In the genomic region with DNA sequence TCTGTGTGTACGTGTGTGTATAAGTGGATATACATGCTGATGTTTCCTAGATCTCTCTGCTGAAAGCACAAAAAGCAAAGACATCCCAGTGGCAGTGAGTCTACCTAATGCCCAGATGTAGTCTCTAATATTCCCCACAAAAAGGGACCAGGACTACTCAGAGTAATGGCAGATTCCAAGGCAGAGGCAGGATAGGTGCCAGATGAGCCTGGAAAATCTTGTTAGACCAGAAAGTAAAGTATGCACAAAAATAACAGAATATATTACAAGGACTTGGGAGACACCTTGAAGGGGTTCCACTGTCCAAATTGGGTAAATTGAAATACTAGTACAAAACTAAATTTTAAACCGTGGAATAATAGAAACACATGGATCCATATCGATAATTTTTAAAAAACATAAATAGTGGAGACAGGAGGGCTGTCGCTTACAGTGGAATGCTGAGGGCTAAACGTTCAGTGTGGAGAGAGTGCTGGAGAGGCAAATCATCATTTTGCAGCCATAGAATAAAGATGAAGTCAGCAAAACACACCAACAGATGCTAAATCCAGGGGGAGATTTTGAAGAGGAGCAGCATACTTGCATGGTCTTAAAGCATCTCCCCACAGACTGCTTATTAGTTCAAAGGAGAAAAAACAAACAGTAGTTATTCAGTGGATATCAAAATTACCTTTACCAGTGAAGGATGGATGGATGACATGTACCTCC, we compare ENCODE assay signal across 35 cellular contexts.
"Had no signal": no experiment of that assay in that cellular context is flagged by ENCODE, and none has a peak within 500 bp of the region (broad histone marks: within the 10 kb centered on the region; RNA-seq: fewer than 3 reads in every experiment).

No MANE protein-coding gene starts in this region.

- H3K27me3 ChIP-seq: ascending aorta, brain microvascular endothelial cell, dorsolateral prefrontal cortex, esophagus muscularis mucosa, foreskin keratinocyte, gastrocnemius medialis, heart left ventricle had no signal

- ATAC-seq: activated CD4-positive, alpha-beta T cell treated with anti-CD3 and anti-CD28 coated beads for 36 hours; activated CD4-positive, CD25-positive, alpha-beta regulatory T cell treated with anti-CD3 and anti-CD28 coated beads, Interleukin-2, amount 50 U/mL, for 24 hours; activated naive CD4-positive, alpha-beta T cell treated with anti-CD3 and anti-CD28 coated beads, Interleukin-2, amount 50 U/mL, for 72 hours; activated T-cell treated with anti-CD3 and anti-CD28 coated beads, Interleukin-2, amount 50 U/mL, for 72 hours; foreskin keratinocyte; gastrocnemius medialis; heart left ventricle; T-helper 17 cell had no signal

- H3K4me1 ChIP-seq: ascending aorta, esophagus muscularis mucosa, foreskin keratinocyte, gastrocnemius medialis, heart left ventricle had no signal

- H3K36me3 ChIP-seq: ascending aorta, brain microvascular endothelial cell, esophagus muscularis mucosa, gastrocnemius medialis, heart left ventricle, WERI-Rb-1 had no signal

- H3K9me3 ChIP-seq: ascending aorta, esophagus muscularis mucosa, gastrocnemius medialis, heart left ventricle had no signal

- H3K4me3 Mint-ChIP-seq: activated B cell treated with CpG ODN at 0.5 μM for 24 hours; activated CD4-positive, alpha-beta memory T cell treated with anti-CD3 and anti-CD28 coated beads, Interleukin-2, amount 10 ng/mL, durations not matched to agents 7 days and 5 days; activated CD4-positive, alpha-beta T cell treated with anti-CD3 and anti-CD28 coated beads for 36 hours; activated CD4-positive, alpha-beta T cell treated with anti-CD3 and anti-CD28 coated beads, Interleukin-2, amount 10 ng/mL, durations not matched to agents 7 days and 5 days; activated naive CD4-positive, alpha-beta T cell treated with anti-CD3 and anti-CD28 coated beads, Interleukin-2, amount 10 ng/mL, durations not matched to agents 7 days and 5 days; activated naive CD8-positive, alpha-beta T cell treated with anti-CD3 and anti-CD28 coated beads, Interleukin-2, amount 10 ng/mL, durations not matched to agents 7 days and 5 days; activated T-cell treated with anti-CD3 and anti-CD28 coated beads, Interleukin-2, amount 50 U/mL, for 24 hours; activated T-cell treated with anti-CD3 and anti-CD28 coated beads, Interleukin-2, amount 50 U/mL, for 72 hours; central memory CD8-positive, alpha-beta T cell; dendritic cell treated with granulocyte-macrophage colony-stimulating factor and Interleukin-4, amounts not matched to agents 40 ng/mL and 50 ng/mL, for 4 days; endodermal cell; T-helper 17 cell; T-helper 2 cell treated with Interferon-gamma antibody and Interleukin-4, amounts not matched to agents 5 μg/mL and 100 μg/mL, for 36 hours had no signal

- H3K36me3 Mint-ChIP-seq: activated naive CD4-positive, alpha-beta T cell treated with anti-CD3 and anti-CD28 coated beads, Interleukin-2, amount 10 ng/mL, durations not matched to agents 7 days and 5 days; activated naive CD4-positive, alpha-beta T cell treated with anti-CD3 and anti-CD28 coated beads, Interleukin-2, amount 50 U/mL, for 72 hours; activated naive CD8-positive, alpha-beta T cell treated with anti-CD3 and anti-CD28 coated beads, Interleukin-2, amount 10 ng/mL, durations not matched to agents 7 days and 5 days had no signal

- DNase-seq: activated B cell treated with CpG ODN at 0.5 μM for 24 hours; activated CD4-positive, alpha-beta memory T cell treated with anti-CD3 and anti-CD28 coated beads, Interleukin-2, amount 10 ng/mL, durations not matched to agents 7 days and 5 days; activated CD4-positive, alpha-beta T cell treated with anti-CD3 and anti-CD28 coated beads for 36 hours; activated CD4-positive, alpha-beta T cell treated with anti-CD3 and anti-CD28 coated beads, Interleukin-2, amount 10 ng/mL, durations not matched to agents 7 days and 5 days; activated CD4-positive, alpha-beta T cell treated with anti-CD3 and anti-CD28 coated beads, Interleukin-2, amount 50 U/mL, for 4 hours; activated CD8-positive, alpha-beta memory T cell treated with anti-CD3 and anti-CD28 coated beads, Interleukin-2, amount 50 U/mL, for 48 hours; activated gamma-delta T cell; activated naive CD4-positive, alpha-beta T cell; activated naive CD4-positive, alpha-beta T cell treated with anti-CD3 and anti-CD28 coated beads, Interleukin-2, amount 10 ng/mL, durations not matched to agents 7 days and 5 days; activated naive CD8-positive, alpha-beta T cell treated with anti-CD3 and anti-CD28 coated beads, Interleukin-2, amount 10 ng/mL, durations not matched to agents 7 days and 5 days; activated T-cell treated with anti-CD3 and anti-CD28 coated beads for 4 hours; activated T-cell treated with anti-CD3 and anti-CD28 coated beads, Interleukin-2, amount 50 U/mL, for 24 hours; activated T-cell treated with anti-CD3 and anti-CD28 coated beads, Interleukin-2, amount 50 U/mL, for 72 hours; brain microvascular endothelial cell; dorsolateral prefrontal cortex; effector memory CD4-positive, alpha-beta T cell; endodermal cell; erythroblast; foreskin keratinocyte; gastrocnemius medialis; glutamatergic neuron; heart left ventricle; T-helper 1 cell; T-helper 17 cell; T1000; WERI-Rb-1 had no signal

- H3K27me3 Mint-ChIP-seq: activated CD4-positive, alpha-beta T cell treated with anti-CD3 and anti-CD28 coated beads for 36 hours; activated CD4-positive, alpha-beta T cell treated with anti-CD3 and anti-CD28 coated beads, Interleukin-2, amount 10 ng/mL, durations not matched to agents 7 days and 5 days; activated naive CD4-positive, alpha-beta T cell treated with anti-CD3 and anti-CD28 coated beads, Interleukin-2, amount 10 ng/mL, durations not matched to agents 7 days and 5 days; activated naive CD8-positive, alpha-beta T cell treated with anti-CD3 and anti-CD28 coated beads, Interleukin-2, amount 10 ng/mL, durations not matched to agents 7 days and 5 days; activated T-cell treated with anti-CD3 and anti-CD28 coated beads, Interleukin-2, amount 50 U/mL, for 24 hours; central memory CD8-positive, alpha-beta T cell; dendritic cell treated with granulocyte-macrophage colony-stimulating factor and Interleukin-4, amounts not matched to agents 40 ng/mL and 50 ng/mL, for 4 days had no signal

- H3K4me1 Mint-ChIP-seq: activated B cell treated with CpG ODN at 0.5 μM for 24 hours; activated CD4-positive, alpha-beta memory T cell treated with anti-CD3 and anti-CD28 coated beads, Interleukin-2, amount 10 ng/mL, durations not matched to agents 7 days and 5 days; activated CD4-positive, alpha-beta T cell treated with anti-CD3 and anti-CD28 coated beads for 36 hours; activated CD4-positive, alpha-beta T cell treated with anti-CD3 and anti-CD28 coated beads, Interleukin-2, amount 10 ng/mL, durations not matched to agents 7 days and 5 days; activated naive CD4-positive, alpha-beta T cell treated with anti-CD3 and anti-CD28 coated beads, Interleukin-2, amount 10 ng/mL, durations not matched to agents 7 days and 5 days; activated naive CD8-positive, alpha-beta T cell treated with anti-CD3 and anti-CD28 coated beads, Interleukin-2, amount 10 ng/mL, durations not matched to agents 7 days and 5 days; central memory CD8-positive, alpha-beta T cell; T-helper 17 cell had no signal

- H3K27ac Mint-ChIP-seq: activated B cell treated with CpG ODN at 0.5 μM for 24 hours; activated CD4-positive, alpha-beta memory T cell treated with anti-CD3 and anti-CD28 coated beads, Interleukin-2, amount 10 ng/mL, durations not matched to agents 7 days and 5 days; activated CD4-positive, alpha-beta T cell treated with anti-CD3 and anti-CD28 coated beads for 36 hours; activated CD4-positive, alpha-beta T cell treated with anti-CD3 and anti-CD28 coated beads, Interleukin-2, amount 10 ng/mL, durations not matched to agents 7 days and 5 days; activated naive CD4-positive, alpha-beta T cell treated with anti-CD3 and anti-CD28 coated beads, Interleukin-2, amount 10 ng/mL, durations not matched to agents 7 days and 5 days; activated naive CD4-positive, alpha-beta T cell treated with anti-CD3 and anti-CD28 coated beads, Interleukin-2, amount 50 U/mL, for 72 hours; activated naive CD8-positive, alpha-beta T cell treated with anti-CD3 and anti-CD28 coated beads, Interleukin-2, amount 10 ng/mL, durations not matched to agents 7 days and 5 days; activated T-cell treated with anti-CD3 and anti-CD28 coated beads, Interleukin-2, amount 50 U/mL, for 24 hours; activated T-cell treated with anti-CD3 and anti-CD28 coated beads, Interleukin-2, amount 50 U/mL, for 72 hours; dendritic cell treated with granulocyte-macrophage colony-stimulating factor and Interleukin-4, amounts not matched to agents 40 ng/mL and 50 ng/mL, for 4 days; endodermal cell; T-helper 17 cell; T-helper 2 cell treated with Interferon-gamma antibody and Interleukin-4, amounts not matched to agents 5 μg/mL and 100 μg/mL, for 36 hours had no signal

- FAIRE-seq: bronchial epithelial cell had no signal

- H3K9me3 Mint-ChIP-seq: activated B cell treated with CpG ODN at 0.5 μM for 24 hours; activated CD4-positive, alpha-beta memory T cell treated with anti-CD3 and anti-CD28 coated beads, Interleukin-2, amount 10 ng/mL, durations not matched to agents 7 days and 5 days; activated CD4-positive, alpha-beta T cell treated with anti-CD3 and anti-CD28 coated beads, Interleukin-2, amount 10 ng/mL, durations not matched to agents 7 days and 5 days; activated naive CD4-positive, alpha-beta T cell treated with anti-CD3 and anti-CD28 coated beads, Interleukin-2, amount 10 ng/mL, durations not matched to agents 7 days and 5 days; activated naive CD4-positive, alpha-beta T cell treated with anti-CD3 and anti-CD28 coated beads, Interleukin-2, amount 50 U/mL, for 72 hours; activated T-cell treated with anti-CD3 and anti-CD28 coated beads, Interleukin-2, amount 50 U/mL, for 24 hours; activated T-cell treated with anti-CD3 and anti-CD28 coated beads, Interleukin-2, amount 50 U/mL, for 72 hours; central memory CD8-positive, alpha-beta T cell; dendritic cell treated with granulocyte-macrophage colony-stimulating factor and Interleukin-4, amounts not matched to agents 40 ng/mL and 50 ng/mL, for 4 days; endodermal cell; T-helper 2 cell treated with Interferon-gamma antibody and Interleukin-4, amounts not matched to agents 5 μg/mL and 100 μg/mL, for 36 hours had no signal

- H3K27ac ChIP-seq: ascending aorta, brain microvascular endothelial cell, coronary artery, dorsolateral prefrontal cortex, esophagus muscularis mucosa, foreskin keratinocyte, gastrocnemius medialis, heart left ventricle, WERI-Rb-1 had no signal

- H3K4me3 ChIP-seq: ascending aorta, coronary artery, dorsolateral prefrontal cortex, esophagus muscularis mucosa, gastrocnemius medialis, heart left ventricle had no signal
